In genomic region chr5:40780199-40780598, GRCh38 we compare ENCODE assay signal across 24 cellular contexts.
"Had no signal": no experiment of that assay in that cellular context is flagged by ENCODE, and none has a peak within 500 bp of the region (broad histone marks: within the 10 kb centered on the region; RNA-seq: fewer than 3 reads in every experiment).

No MANE protein-coding gene starts in this region.

- DNase-seq: activated CD4-positive, alpha-beta T cell treated with anti-CD3 and anti-CD28 coated beads for 48 hours; activated CD4-positive, alpha-beta T cell treated with anti-CD3 and anti-CD28 coated beads, Interleukin-2, amount 50 U/mL, for 48 hours; activated CD8-positive, alpha-beta memory T cell treated with anti-CD3 and anti-CD28 coated beads, Interleukin-2, amount 50 U/mL, for 4 hours; activated gamma-delta T cell; activated naive CD4-positive, alpha-beta T cell treated with anti-CD3 and anti-CD28 coated beads, Interleukin-2, amount 10 ng/mL, durations not matched to agents 7 days and 5 days; activated T-cell treated with anti-CD3 and anti-CD28 coated beads, Interleukin-2, amount 50 U/mL, for 1 hour; amygdala; caudate nucleus; cortex of kidney; effector memory CD8-positive, alpha-beta T cell; foreskin melanocyte; heart right ventricle; lower lobe of right lung; mucosa of descending colon; spleen; stimulated activated CD4-positive, alpha-beta T cell treated with anti-CD3 and anti-CD28 coated beads, Interleukin-2, amount 100 ng/mL, for 48 hours; stimulated activated naive CD8-positive, alpha-beta T cell treated with anti-CD3 and anti-CD28 coated beads, Interleukin-15, Interleukin-2, amounts not matched to agents 100 U/mL and 50 U/mL, for 24 hours; T-helper 9 cell; upper lobe of left lung had no signal

- H3K27me3 ChIP-seq: heart right ventricle, spleen, upper lobe of left lung, vagina had no signal

- H3K4me3 ChIP-seq: heart right ventricle, lower lobe of right lung, mucosa of descending colon, spleen, thoracic aorta, upper lobe of left lung, vagina had no signal

- H3K9me3 ChIP-seq: heart right ventricle, lower lobe of right lung, mucosa of descending colon, spleen, thoracic aorta, upper lobe of left lung, vagina had no signal

- H3K27ac ChIP-seq: heart right ventricle, lower lobe of right lung, thoracic aorta, upper lobe of left lung, vagina, VCaP had no signal

- ATAC-seq: activated CD4-positive, CD25-positive, alpha-beta regulatory T cell treated with anti-CD3 and anti-CD28 coated beads, Interleukin-2, amount 50 U/mL, for 24 hours; effector memory CD8-positive, alpha-beta T cell; heart right ventricle; lower lobe of right lung; mucosa of descending colon; natural killer cell treated with Interleukin-12 subunit alpha and Interleukin-12 subunit beta and Interleukin-15 and Interleukin-18, amount 100 ng/mL, for 72 hours; stimulated activated naive CD8-positive, alpha-beta T cell treated with anti-CD3 and anti-CD28 coated beads, Interleukin-15, Interleukin-2, amounts not matched to agents 100 U/mL and 50 U/mL, for 24 hours had no signal
